23 cellular contexts compared by ENCODE assay signal in genomic region chr11:109291553-109291952, GRCh38.
DNase-seq lines count a peak whose midpoint lies in the region; ATAC-seq, FAIRE-seq and TF ChIP-seq lines count a peak whose summit lies in the region.
"Had no signal": no experiment of that assay in that cellular context is flagged by ENCODE, and none has a peak within 500 bp of the region (broad histone marks: within the 10 kb centered on the region; RNA-seq: fewer than 3 reads in every experiment).

No MANE protein-coding gene starts in this region.

- ATAC-seq in GM19035 (IDR thresholded peaks at IDR 0.05; ENCODE audit: unreplicated experiment) = no peak
- ATAC-seq: A549, HCT116 had no signal

- H3K36me3 ChIP-seq in bronchial epithelial cell (ENCODE audit: control insufficient read depth, insufficient read depth, low read length) = no peaks in the 10 kb centered on the region
- H3K36me3 ChIP-seq: BE2C; BLaER1 treated with 17β-estradiol and CSF1 and Interleukin-3, amounts not matched to agents 10 nM and 100 nM had no signal

- FAIRE-seq in GM12892 (lab: Jason Lieb, UNC) = peak; percentile 27
- FAIRE-seq in bronchial epithelial cell (lab: Jason Lieb, UNC) = no peak
- FAIRE-seq: A549, D721Med, GM12891 had no signal

- no peaks in the 10 kb centered on the region for H3K27me3 ChIP-seq in bronchial epithelial cell (ENCODE audit: control insufficient read depth, insufficient read depth, low read length)
- H3K27me3 ChIP-seq: BE2C; BLaER1 treated with 17β-estradiol and CSF1 and Interleukin-3, amounts not matched to agents 10 nM and 100 nM had no signal

- no peak overlapping the region for H3K4me3 ChIP-seq in bronchial epithelial cell (ENCODE audit: low read depth, low read length)
- H3K4me3 ChIP-seq: A549; BLaER1 treated with 17β-estradiol and CSF1 and Interleukin-3, amounts not matched to agents 10 nM and 100 nM; GM23248 had no signal

- TF ChIP-seq CTCF in bronchial epithelial cell (IDR thresholded peaks at IDR 0.05; ENCODE audit: insufficient read depth, low read length, severe bottlenecking) = no peak

- DNase-seq in GM12892 (ENCODE audit: insufficient read length) (no peak), MV-4-11 (lab: John Stamatoyannopoulos, UW) (peak; percentile 11), bronchial epithelial cell (ENCODE audit: low read depth) (peak; percentile 20), HUDEP-2 (lab: John Stamatoyannopoulos, UW; ENCODE audit: unreplicated experiment in 76 of 76) (no peak), NCI-H82 (lab: John Stamatoyannopoulos, UW) (no peak)
- DNase-seq: 8988T; ACHN; AML-193; BE2C; CD4-positive, alpha-beta T cell; CD8-positive, alpha-beta memory T cell; DMS 273 treated with DMSO at 0.1 percent for 48 hours; DMS79; EL; GDM1; GM23248; H9 had no signal

- no peak for TF ChIP-seq POLR2A in GM12892 (IDR thresholded peaks at IDR 0.05; ENCODE audit: low read depth, low read length)

Comparison
In these comparisons a context has a peak if more than half of its experiments do, and no peak if none do; other contexts are left out.
1. DNase-seq: peak in MV-4-11 (single experiment) and bronchial epithelial cell (single experiment); none in GM12892 (single experiment), HUDEP-2 (0 of 76) and NCI-H82 (single experiment).